7 cellular contexts compared by ENCODE assay signal in genomic region chr4:170657761-170658160, GRCh38.
"Had no signal": no experiment of that assay in that cellular context is flagged by ENCODE, and none has a peak within 500 bp of the region (broad histone marks: within the 10 kb centered on the region; RNA-seq: fewer than 3 reads in every experiment).

No MANE protein-coding gene starts in this region.

- H3K4me3 ChIP-seq: GM23338 had no signal

- H3K27ac ChIP-seq: HL-60 had no signal

- FAIRE-seq: H1, H54, HepG2 had no signal

- DNase-seq: H9, HCEC 1CT had no signal
